8 cellular contexts compared by ENCODE assay signal in genomic region chr1:94854458-94855306, GRCh38. TPM values are rescaled to one million over a fixed set of nuclear protein-coding genes. Genes with fewer than 3 reads are reported as not detected.
DNase-seq lines count a peak whose midpoint lies in the region; ATAC-seq and FAIRE-seq lines count a peak whose summit lies in the region.

No MANE protein-coding gene starts in this region.

- intact Hi-C loops in CD4-positive, alpha-beta memory T cell (cut with micrococcal nuclease): loop anchor here (1.0 to 5.0 kb wide), 3 partner anchors 72 to 380 kb away; partner anchors contain the start of genes RWDD3 and TLCD4

- no peak overlapping the region for H3K9ac ChIP-seq in mesendoderm (ENCODE audit: low read length)

- no peak overlapping the region for H3K4ac ChIP-seq in mesendoderm (ENCODE audit: low read depth, low read length)

- POLR2A ChIA-PET in CD4-positive, alpha-beta memory T cell (lab: Charles Lee; ENCODE audit: partially characterized antibody): interaction anchor here (1.3 to 1.7 kb wide), 3 partner anchors 189 to 379 kb away, joined by 8 to 11 read pairs (median 10); partner anchors contain the start of genes ALG14 and RWDD3
- POLR2A ChIA-PET in activated CD8-positive, alpha-beta T cell treated with anti-CD3 and anti-CD28 coated beads, Interleukin-2, amount 10 ng/mL, durations not matched to agents 7 days and 5 days (lab: Charles Lee): interaction anchor here (1.0 kb wide), 1 partner anchor 186 kb away, joined by 3 read pairs; no protein-coding TSS in a partner anchor

- FAIRE-seq in endometrium (lab: Jason Lieb, UNC): peak; percentile 21

- no peak overlapping the region for H4K5ac ChIP-seq in mesendoderm (ENCODE audit: low read length)

- no CpG with 5 or more reads among the region's 21 CpGs for WGBS in mesendoderm (ENCODE audit: extremely low coverage, insufficient coverage, low lambda C conversion rate)

- no peaks in the 10 kb centered on the region for H3K4me1 Mint-ChIP-seq in CD4-positive, alpha-beta memory T cell
- no peaks in the 10 kb centered on the region for H3K4me1 Mint-ChIP-seq in activated CD8-positive, alpha-beta T cell treated with anti-CD3 and anti-CD28 coated beads, Interleukin-2, amount 10 ng/mL, durations not matched to agents 7 days and 5 days (ENCODE audit: low read depth)

- H3K36me3 Mint-ChIP-seq in CD4-positive, alpha-beta memory T cell: no peaks in the 10 kb centered on the region
- H3K36me3 Mint-ChIP-seq in activated CD8-positive, alpha-beta T cell treated with anti-CD3 and anti-CD28 coated beads, Interleukin-2, amount 10 ng/mL, durations not matched to agents 7 days and 5 days (ENCODE audit: low read depth): no peaks in the 10 kb centered on the region

- no peaks in the 10 kb centered on the region for H3K9me3 Mint-ChIP-seq in CD4-positive, alpha-beta memory T cell
- H3K9me3 Mint-ChIP-seq in activated CD8-positive, alpha-beta T cell treated with anti-CD3 and anti-CD28 coated beads, Interleukin-2, amount 10 ng/mL, durations not matched to agents 7 days and 5 days (ENCODE audit: insufficient read depth): no peaks in the 10 kb centered on the region

- peak overlapping the region; percentile 47 for H3K4me2 ChIP-seq in mesendoderm (ENCODE audit: low read length)

- no peak overlapping the region for H3K27ac Mint-ChIP-seq in CD4-positive, alpha-beta memory T cell
- H3K27ac Mint-ChIP-seq in activated CD8-positive, alpha-beta T cell treated with anti-CD3 and anti-CD28 coated beads, Interleukin-2, amount 10 ng/mL, durations not matched to agents 7 days and 5 days: no peak overlapping the region

- H2BK120ac ChIP-seq in mesendoderm (ENCODE audit: low read depth, low read length): no peak overlapping the region

- H3K9me3 ChIP-seq in CD4-positive, alpha-beta memory T cell (ENCODE audit: control insufficient read depth in 1 of 2, low read length in 2 of 2): no peaks in the 10 kb centered on the region

- CTCF ChIA-PET in CD4-positive, alpha-beta memory T cell (lab: Charles Lee; ENCODE audit: partially characterized antibody): interaction anchor here (0.6 to 8.2 kb wide), 52 partner anchors 7 to 811 kb away, joined by 3 to 226 read pairs (median 4); partner anchors contain the start of genes ALG14, CNN3 and RWDD3
- CTCF ChIA-PET in activated CD8-positive, alpha-beta T cell treated with anti-CD3 and anti-CD28 coated beads, Interleukin-2, amount 10 ng/mL, durations not matched to agents 7 days and 5 days (lab: Charles Lee): interaction anchor here (0.5 to 10.6 kb wide), 54 partner anchors 9 to 429 kb away, joined by 3 to 288 read pairs (median 4); partner anchors contain the start of genes ALG14, CNN3, RWDD3 and TLCD4

- H3K4me3 Mint-ChIP-seq in CD4-positive, alpha-beta memory T cell: no peak overlapping the region
- no peak overlapping the region for H3K4me3 Mint-ChIP-seq in activated CD8-positive, alpha-beta T cell treated with anti-CD3 and anti-CD28 coated beads, Interleukin-2, amount 10 ng/mL, durations not matched to agents 7 days and 5 days

- peak; percentile 98 for ATAC-seq in GM19452 (IDR thresholded peaks at IDR 0.05; ENCODE audit: unreplicated experiment)
- ATAC-seq in HG03571 (IDR thresholded peaks at IDR 0.05; ENCODE audit: unreplicated experiment): peak; percentile 96
- ATAC-seq in activated CD8-positive, alpha-beta T cell treated with anti-CD3 and anti-CD28 coated beads, Interleukin-2, amount 10 ng/mL, durations not matched to agents 7 days and 5 days: peak; percentile 97

- no peak overlapping the region for H2BK5ac ChIP-seq in mesendoderm (ENCODE audit: low read length)

- no peaks in the 10 kb centered on the region for H3K79me1 ChIP-seq in mesendoderm (ENCODE audit: low read length)

- H2BK15ac ChIP-seq in mesendoderm (replicated peaks; ENCODE audit: low read depth): no peak overlapping the region

- H3K4me3 ChIP-seq in CD4-positive, alpha-beta memory T cell (ENCODE audit: low read length in 2 of 2): peak overlapping the region in 1 of 2 donors; percentile 35
- H3K4me3 ChIP-seq in mesendoderm (ENCODE audit: low read length): no peak overlapping the region

- H3K4me1 ChIP-seq in CD4-positive, alpha-beta memory T cell (ENCODE audit: insufficient read depth, low read length): no peaks in the 10 kb centered on the region
- peaks cover 4% of the 10 kb centered on the region for H3K4me1 ChIP-seq in mesendoderm (ENCODE audit: control insufficient read depth, low read depth, low read length)

- no peak overlapping the region for H4K8ac ChIP-seq in mesendoderm (ENCODE audit: low read depth, low read length)

- H3K36me3 ChIP-seq in CD4-positive, alpha-beta memory T cell (ENCODE audit: insufficient read depth, low read length): no peaks in the 10 kb centered on the region
- H3K36me3 ChIP-seq in mesendoderm (ENCODE audit: control insufficient read depth, insufficient read depth, low read length): no peaks in the 10 kb centered on the region

- DNase-seq in CD4-positive, alpha-beta memory T cell: peak; percentile 71 to 80 (median 78)
- DNase-seq in NCI-H748 treated with DMSO at 0.1 percent for 48 hours (lab: John Stamatoyannopoulos, UW) (peak; percentile 71), mesendoderm (peak; percentile 95)
- peak; percentile 87 for DNase-seq in activated CD8-positive, alpha-beta T cell treated with anti-CD3 and anti-CD28 coated beads, Interleukin-2, amount 10 ng/mL, durations not matched to agents 7 days and 5 days
- DNase-seq in stimulated activated CD8-positive, alpha-beta memory T cell treated with anti-CD3 and anti-CD28 coated beads, Interleukin-12 subunit alpha, Interleukin-12 subunit beta, amount 100 ng/mL, for 24 hours (ENCODE audit: extremely low read depth): peak; percentile 42

- no peak overlapping the region for H2AK5ac ChIP-seq in mesendoderm (ENCODE audit: low read length)

- H3K27ac ChIP-seq in CD4-positive, alpha-beta memory T cell (ENCODE audit: low read depth, low read length): no peak overlapping the region
- H3K27ac ChIP-seq in mesendoderm (ENCODE audit: low read depth, low read length): no peak overlapping the region

- no peak overlapping the region for H3K23ac ChIP-seq in mesendoderm (ENCODE audit: low read length)

- H3K79me2 ChIP-seq in mesendoderm (ENCODE audit: control insufficient read depth, insufficient read depth, low read length): no peaks in the 10 kb centered on the region

- H3K18ac ChIP-seq in mesendoderm (ENCODE audit: low read length): no peak overlapping the region

- peak overlapping the region; percentile 78 for H3K56ac ChIP-seq in mesendoderm (ENCODE audit: low read length)

- no peaks in the 10 kb centered on the region for H3K27me3 ChIP-seq in CD4-positive, alpha-beta memory T cell (ENCODE audit: insufficient read depth, low read length)
- no peaks in the 10 kb centered on the region for H3K27me3 ChIP-seq in mesendoderm (ENCODE audit: insufficient read depth, low read length, poor library complexity)

- H3K27me3 Mint-ChIP-seq in CD4-positive, alpha-beta memory T cell: peaks cover 2 to 3% of the 10 kb centered on the region in 2 donors
- H3K27me3 Mint-ChIP-seq in activated CD8-positive, alpha-beta T cell treated with anti-CD3 and anti-CD28 coated beads, Interleukin-2, amount 10 ng/mL, durations not matched to agents 7 days and 5 days (ENCODE audit: low read depth): peaks cover 7% of the 10 kb centered on the region

RNA-seq across cellular contexts. Expression of gene SLC44A3, which starts 34.5 kb away (rescaled TPM):
- total RNA-seq in CD4-positive, alpha-beta memory T cell: 1 to 10 TPM; 1.9 to 2.3 TPM
- 1 to 10 TPM; 1.1 to 1.9 TPM for polyA plus RNA-seq in CD4-positive, alpha-beta memory T cell
- total RNA-seq in activated CD8-positive, alpha-beta T cell treated with anti-CD3 and anti-CD28 coated beads, Interleukin-2, amount 10 ng/mL, durations not matched to agents 7 days and 5 days: not detected
- 1.3 TPM for polyA plus RNA-seq in mesendoderm (2013, experiment 1 of 2)
- polyA plus RNA-seq in mesendoderm (2013, experiment 2 of 2): 1.5 TPM

Comparison
In these comparisons a context has a peak if more than half of its experiments do, and no peak if none do; other contexts are left out.
1. DNase-seq: peak in every context shown above with its lines; median percentile 95 in mesendoderm; 87 in activated CD8-positive, alpha-beta T cell treated with anti-CD3 and anti-CD28 coated beads, Interleukin-2, amount 10 ng/mL, durations not matched to agents 7 days and 5 days; 78 in CD4-positive, alpha-beta memory T cell; 71 in NCI-H748 treated with DMSO at 0.1 percent for 48 hours; 42 in stimulated activated CD8-positive, alpha-beta memory T cell treated with anti-CD3 and anti-CD28 coated beads, Interleukin-12 subunit alpha, Interleukin-12 subunit beta, amount 100 ng/mL, for 24 hours.